8 cellular contexts compared by ENCODE assay signal in genomic region chr5:54518146-54519082, GRCh38. TPM values are rescaled to one million over a fixed set of nuclear protein-coding genes. Genes with fewer than 3 reads are reported as not detected.
DNase-seq lines count a peak whose midpoint lies in the region; ATAC-seq and TF ChIP-seq lines count a peak whose summit lies in the region.

No MANE protein-coding gene starts in this region.

- TF ChIP-seq CTCF in colonic mucosa (IDR thresholded peaks at IDR 0.05) = no peak
- TF ChIP-seq CTCF in right lobe of liver (IDR thresholded peaks at IDR 0.05) = no peak

- H3K36me3 Mint-ChIP-seq in CD8-positive, alpha-beta memory T cell = peaks cover 0 to 26% (median 4%) of the 10 kb centered on the region in 3 donors

- peak; percentile 43 to 72 (median 61) for DNase-seq in CD8-positive, alpha-beta memory T cell
- no peak for DNase-seq in Jurkat, Clone E6-1 (ENCODE audit: low read depth, low spot score)
- peak; percentile 34 for DNase-seq in activated CD4-positive, alpha-beta T cell treated with anti-CD3 and anti-CD28 coated beads for 1 hour
- peak; percentile 40 for DNase-seq in colonic mucosa
- DNase-seq in right lobe of liver = peak; percentile 70 to 80 (median 73)
- peak; percentile 33 to 40 (median 33) for DNase-seq in stimulated activated CD4-positive, alpha-beta T cell treated with anti-CD3 and anti-CD28 coated beads, TNF-alpha, amount 100 ng/mL, for 4 hours (ENCODE audit: low read depth in 3 of 3)
- no peak for DNase-seq in A172 (ENCODE audit: low spot score)

- H3K27me3 Mint-ChIP-seq in CD8-positive, alpha-beta memory T cell = no peaks in the 10 kb centered on the region

- peaks cover 24 to 49% (median 35%) of the 10 kb centered on the region in 3 donors for H3K4me1 Mint-ChIP-seq in CD8-positive, alpha-beta memory T cell

- TF ChIP-seq POLR2A in right lobe of liver (IDR thresholded peaks at IDR 0.05) = no peak

- peak overlapping the region in 4 of 8 donors; percentile 35 to 88 (median 60) for H3K27ac Mint-ChIP-seq in CD8-positive, alpha-beta memory T cell

- peak overlapping the region; percentile 86 to 97 (median 89) for H3K4me3 Mint-ChIP-seq in CD8-positive, alpha-beta memory T cell

- CTCF ChIA-PET in CD8-positive, alpha-beta memory T cell (lab: Charles Lee) = interaction anchor here (0.6 to 5.2 kb wide), 54 partner anchors 9 to 641 kb away, joined by 3 to 111 read pairs (median 4); partner anchors contain the start of gene GPX8

- no peaks in the 10 kb centered on the region for H3K36me3 ChIP-seq in CD8-positive, alpha-beta memory T cell (ENCODE audit: insufficient read depth, low read length)
- H3K36me3 ChIP-seq in colonic mucosa = no peaks in the 10 kb centered on the region
- H3K36me3 ChIP-seq in right lobe of liver = no peaks in the 10 kb centered on the region

- H3K9me3 Mint-ChIP-seq in CD8-positive, alpha-beta memory T cell = no peaks in the 10 kb centered on the region

- H3K4me3 ChIP-seq in CD8-positive, alpha-beta memory T cell (ENCODE audit: low read length) = peak overlapping the region; percentile 68
- peak overlapping the region; percentile 74 for H3K4me3 ChIP-seq in Jurkat, Clone E6-1 (ENCODE audit: low read length)
- H3K4me3 ChIP-seq in colonic mucosa (peak overlapping the region; percentile 97), right lobe of liver (peak overlapping the region; percentile 88 to 99 (median 94))

- 4% methylated on average over 17 of the region's 99 CpGs for WGBS in right lobe of liver (ENCODE audit: insufficient coverage, low coverage, low lambda C conversion rate, missing lambda C conversion rate)

- POLR2A ChIA-PET in CD8-positive, alpha-beta memory T cell (lab: Charles Lee) = interaction anchor here (0.7 to 1.9 kb wide), 9 partner anchors 92 to 349 kb away, joined by 3 to 9 read pairs (median 4); no protein-coding TSS in a partner anchor

- ATAC-seq in GM21447 (IDR thresholded peaks at IDR 0.05; ENCODE audit: unreplicated experiment) (peak; percentile 34), right lobe of liver (peak; percentile 43 to 71 (median 61))

- peak overlapping the region; percentile 73 to 88 for H3K9ac ChIP-seq in colonic mucosa (ENCODE audit: low read depth in 2 of 2, low read length in 2 of 2)

- H3K27me3 ChIP-seq in CD8-positive, alpha-beta memory T cell (ENCODE audit: insufficient read depth, low read length, poor library complexity, severe bottlenecking) = no peaks in the 10 kb centered on the region
- H3K27me3 ChIP-seq in colonic mucosa = no peaks in the 10 kb centered on the region
- no peaks in the 10 kb centered on the region for H3K27me3 ChIP-seq in right lobe of liver

- H3K27ac ChIP-seq in CD8-positive, alpha-beta memory T cell (ENCODE audit: low read depth, low read length) = peak overlapping the region; percentile 76
- peak overlapping the region; percentile 92 for H3K27ac ChIP-seq in colonic mucosa
- H3K27ac ChIP-seq in right lobe of liver = peak overlapping the region; percentile 83 to 96 (median 95)

- intact Hi-C loops in colonic mucosa (cut with DNase I) (loop anchor here (5.0 to 10.0 kb wide), 3 partner anchors 239 to 626 kb away; no protein-coding TSS in a partner anchor), right lobe of liver (cut with DNase I) (loop anchor here (5.0 to 10.0 kb wide), 3 partner anchors 246 to 329 kb away; no protein-coding TSS in a partner anchor)

- H3K4me1 ChIP-seq in CD8-positive, alpha-beta memory T cell (ENCODE audit: insufficient read depth, low read length) = peaks cover 47% of the 10 kb centered on the region
- H3K4me1 ChIP-seq in colonic mucosa (no peaks in the 10 kb centered on the region), right lobe of liver (peaks cover 0 to 48% (median 7%) of the 10 kb centered on the region in 4 donors)

- H3K9me3 ChIP-seq in CD8-positive, alpha-beta memory T cell (ENCODE audit: low read length) = no peaks in the 10 kb centered on the region
- no peaks in the 10 kb centered on the region for H3K9me3 ChIP-seq in colonic mucosa
- no peaks in the 10 kb centered on the region for H3K9me3 ChIP-seq in right lobe of liver

RNA-seq across cellular contexts. Expression of gene SNX18, which starts 0.9 kb away (rescaled TPM):
- 10 to 100 TPM; 21.5 to 23.9 TPM for total RNA-seq in CD8-positive, alpha-beta memory T cell
- 3.8 TPM for polyA plus RNA-seq in CD8-positive, alpha-beta memory T cell
- polyA plus RNA-seq in Jurkat, Clone E6-1 (2012; ENCODE audit: insufficient read depth, insufficient read length) = 3.3 TPM
- total RNA-seq in colonic mucosa (10 to 100 TPM; 13.4 to 14.4 TPM), right lobe of liver (10 to 100 TPM; 14.1 to 35.3 (median 19.4) TPM)
- 12.4 and 14.7 TPM in 2 replicates for total RNA-seq in A172 (2014; rRNA removed; shearing (Covaris generic))

Comparison
In these comparisons a context has a peak if more than half of its experiments do, and no peak if none do; other contexts are left out.
1. DNase-seq: peak in CD8-positive, alpha-beta memory T cell (5 of 5), activated CD4-positive, alpha-beta T cell treated with anti-CD3 and anti-CD28 coated beads for 1 hour (single experiment), colonic mucosa (single experiment), right lobe of liver (3 of 3) and stimulated activated CD4-positive, alpha-beta T cell treated with anti-CD3 and anti-CD28 coated beads, TNF-alpha, amount 100 ng/mL, for 4 hours (3 of 3); none in Jurkat, Clone E6-1 (single experiment) and A172 (single experiment).
2. Peak in every context shown above with its lines, with median percentiles within 50 percentile points of each other: H3K27ac ChIP-seq and H3K4me3 ChIP-seq.